ENCODE assay signal across 5 cellular contexts in the genomic region with DNA sequence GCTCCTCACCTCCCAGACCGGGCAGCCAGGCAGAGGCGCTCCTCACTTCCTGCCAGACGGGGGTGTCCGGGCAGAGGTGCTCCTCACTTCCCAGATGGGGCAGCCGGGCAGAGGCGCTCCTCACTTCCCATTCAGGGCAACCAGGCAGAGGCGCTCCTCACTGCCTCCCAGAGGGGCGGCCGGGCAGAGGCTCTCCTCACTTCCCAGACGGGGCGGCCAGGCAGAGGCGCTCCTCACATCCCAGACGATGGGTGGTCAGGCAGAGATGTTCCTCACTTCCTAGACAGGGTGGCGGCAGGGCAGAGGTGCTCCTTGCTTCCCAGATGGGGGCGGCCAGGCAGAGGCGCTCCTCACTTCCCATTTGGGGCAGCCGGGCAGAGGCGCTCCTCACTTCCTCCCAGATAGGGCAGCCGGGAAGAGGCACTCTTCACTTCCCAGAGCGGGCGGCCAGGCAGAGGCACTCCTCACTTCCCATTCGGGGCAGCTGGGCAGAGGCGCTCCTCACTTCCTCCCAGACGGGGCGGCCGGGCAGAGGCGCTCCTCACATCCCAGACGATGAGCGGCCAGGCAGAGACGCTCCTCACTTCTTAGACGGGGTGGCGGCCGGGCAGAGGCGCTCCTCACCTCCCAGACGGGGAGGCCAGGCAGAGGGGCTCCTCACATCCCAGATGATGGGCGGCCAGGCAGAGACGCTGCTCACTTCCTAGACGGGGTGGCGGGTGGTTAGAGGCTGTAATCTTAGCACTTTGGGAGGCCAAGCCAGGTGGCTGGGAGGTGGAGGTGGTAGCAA. TPM values are rescaled to one million over a fixed set of nuclear protein-coding genes. Genes with fewer than 3 reads are reported as not detected.
"Had no signal": no experiment of that assay in that cellular context is flagged by ENCODE, and none has a peak within 500 bp of the region (broad histone marks: within the 10 kb centered on the region; RNA-seq: fewer than 3 reads in every experiment).

No MANE protein-coding gene starts in this region.

RNA-seq across cellular contexts. Expression of gene RAB3C, which starts 18.6 kb away (rescaled TPM):
- total RNA-seq: HepG2, HT-29, HT1080, IMR-90, K562 had no signal
- polyA plus RNA-seq: HepG2, IMR-90, K562 had no signal
